In genomic region chr6:46410330-46410953, GRCh38 we compare ENCODE assay signal across 8 cellular contexts.
A peak's percentile ranks its signal among the peaks of the same experiment; 100 is the strongest.
DNase-seq lines count a peak whose midpoint lies in the region; ATAC-seq and TF ChIP-seq lines count a peak whose summit lies in the region.

No MANE protein-coding gene starts in this region.

- no peak for TF ChIP-seq POLR2A in right lobe of liver (IDR thresholded peaks at IDR 0.05)
- no peak for TF ChIP-seq POLR2A in lower leg skin (IDR thresholded peaks at IDR 0.05)

- ATAC-seq in right lobe of liver (peak; percentile 80 to 92 (median 84)), GM18858 (IDR thresholded peaks at IDR 0.05; ENCODE audit: unreplicated experiment) (no peak), GM21528 (IDR thresholded peaks at IDR 0.05; ENCODE audit: low FRiP score, unreplicated experiment) (no peak)

- TF ChIP-seq CTCF in cardiac fibroblast (IDR thresholded peaks at IDR 0.05; ENCODE audit: low read depth, low read length) (peak; percentile 74), right lobe of liver (IDR thresholded peaks at IDR 0.05) (peak; percentile 62 to 92 (median 86)), lower leg skin (IDR thresholded peaks at IDR 0.05) (peak in 1 of 3 donors; percentile 45)

- 21% methylated on average over 5 of the region's 5 CpGs for WGBS in right lobe of liver (ENCODE audit: insufficient coverage, low coverage, low lambda C conversion rate, missing lambda C conversion rate)
- WGBS in lower leg skin, 2 donors: 19 to 41% methylated on average over 5 of the region's 5 CpGs

- peak; percentile 56 for DNase-seq in COR-L47 (lab: John Stamatoyannopoulos, UW)
- peak; percentile 26 for DNase-seq in H7
- peak; percentile 44 for DNase-seq in NCI-H526 treated with DMSO at 0.1 percent for 48 hours (lab: John Stamatoyannopoulos, UW)
- peak; percentile 74 to 75 for DNase-seq in cardiac fibroblast (ENCODE audit: low read depth in 2 of 2)
- no peak for DNase-seq in right lobe of liver
- DNase-seq in lower leg skin (ENCODE audit: low spot score in 2 of 2): no peak

- H3K36me3 ChIP-seq in H7 (replicated peaks; ENCODE audit: control insufficient read depth, insufficient read depth, low read length): no peaks in the 10 kb centered on the region
- H3K36me3 ChIP-seq in right lobe of liver: no peaks in the 10 kb centered on the region

- no peak overlapping the region for H3K27ac ChIP-seq in right lobe of liver

- H3K9me3 ChIP-seq in right lobe of liver: no peaks in the 10 kb centered on the region

- intact Hi-C loops in right lobe of liver (cut with DNase I) (loop anchor here (5.0 to 10.0 kb wide), 5 partner anchors 176 to 374 kb away; no protein-coding TSS in a partner anchor), lower leg skin (cut with DNase I; ENCODE audit: low total_unique reads) (no loop called here)

- H3K4me3 ChIP-seq in H7 (ENCODE audit: insufficient read depth, low read depth, low read length) (no peak overlapping the region), cardiac fibroblast (replicated peaks in 1 of 2; ENCODE audit: low read depth in 2 of 2, low read length in 2 of 2) (no peak overlapping the region), right lobe of liver (no peak overlapping the region), lower leg skin (ENCODE audit: low read depth, poor library complexity, severe bottlenecking) (no peak overlapping the region)

- H3K4me1 ChIP-seq in right lobe of liver: no peaks in the 10 kb centered on the region

- no peaks in the 10 kb centered on the region for H3K27me3 ChIP-seq in H7 (ENCODE audit: control insufficient read depth, insufficient read depth, low read length)
- no peaks in the 10 kb centered on the region for H3K27me3 ChIP-seq in right lobe of liver

Comparison
In these comparisons a context has a peak if more than half of its experiments do, and no peak if none do; other contexts are left out.
1. DNase-seq: peak in COR-L47 (single experiment), H7 (single experiment), NCI-H526 treated with DMSO at 0.1 percent for 48 hours (single experiment) and cardiac fibroblast (2 of 2); none in right lobe of liver (0 of 3) and lower leg skin (0 of 2).
2. ATAC-seq: peak in right lobe of liver (4 of 4); none in GM18858 (single experiment) and GM21528 (single experiment).